In genomic region chr4:139329665-139330200, GRCh38 we compare ENCODE assay signal across 17 cellular contexts. TPM values are rescaled to one million over a fixed set of nuclear protein-coding genes. Genes with fewer than 3 reads are reported as not detected.
DNase-seq lines count a peak whose midpoint lies in the region; ATAC-seq and TF ChIP-seq lines count a peak whose summit lies in the region.
"Had no signal": no experiment of that assay in that cellular context is flagged by ENCODE, and none has a peak within 500 bp of the region (broad histone marks: within the 10 kb centered on the region; RNA-seq: fewer than 3 reads in every experiment).

No MANE protein-coding gene starts in this region.

- H3K27me3 ChIP-seq in CD4-positive, CD25-positive, alpha-beta regulatory T cell (ENCODE audit: control insufficient read depth, insufficient read depth, low read length), result no peaks in the 10 kb centered on the region
- H3K27me3 ChIP-seq in DOHH2 (ENCODE audit: control insufficient read depth, low read length), result no peaks in the 10 kb centered on the region
- H3K27me3 ChIP-seq: esophagus squamous epithelium, uterus had no signal

- H3K27me3 Mint-ChIP-seq in CD4-positive, CD25-positive, alpha-beta regulatory T cell, result no peaks in the 10 kb centered on the region
- H3K27me3 Mint-ChIP-seq in activated T-helper 17 cell treated with anti-CD3 and anti-CD28 coated beads, Interleukin-2, amount 50 U/mL, for 72 hours, result no peaks in the 10 kb centered on the region
- H3K27me3 Mint-ChIP-seq: activated CD4-positive, alpha-beta memory T cell treated with anti-CD3 and anti-CD28 coated beads, Interleukin-2, amount 10 ng/mL, durations not matched to agents 7 days and 5 days; naive B cell had no signal

- H3K27ac ChIP-seq in CD4-positive, CD25-positive, alpha-beta regulatory T cell (ENCODE audit: insufficient read depth, low read length, poor library complexity, severe bottlenecking), result no peak overlapping the region
- H3K27ac ChIP-seq in DOHH2 (ENCODE audit: low read depth, low read length), result peak overlapping the region; percentile 31
- H3K27ac ChIP-seq: esophagus squamous epithelium, uterus had no signal

- peak overlapping the region; percentile 30 for H3K4me3 ChIP-seq in CD4-positive, CD25-positive, alpha-beta regulatory T cell (ENCODE audit: low read depth, low read length)
- peak overlapping the region; percentile 21 for H3K4me3 ChIP-seq in DOHH2 (ENCODE audit: low read length)
- H3K4me3 ChIP-seq: esophagus squamous epithelium, lung, uterus had no signal

- no peaks in the 10 kb centered on the region for H3K9me3 ChIP-seq in CD4-positive, CD25-positive, alpha-beta regulatory T cell (ENCODE audit: control insufficient read depth in 2 of 2, low read length in 2 of 2)
- no peaks in the 10 kb centered on the region for H3K9me3 ChIP-seq in DOHH2 (ENCODE audit: control insufficient read depth, insufficient read depth, low read length)
- H3K9me3 ChIP-seq: esophagus squamous epithelium, uterus had no signal

- no peaks in the 10 kb centered on the region for H3K9me2 ChIP-seq in DOHH2 (replicated peaks; ENCODE audit: control insufficient read depth, low read length)

- no peak for ATAC-seq in CD4-positive, CD25-positive, alpha-beta regulatory T cell (ENCODE audit: low read depth in 2 of 2)
- no peak for ATAC-seq in activated T-helper 17 cell treated with anti-CD3 and anti-CD28 coated beads, Interleukin-2, amount 50 U/mL, for 72 hours (replicated peaks)
- no peak for ATAC-seq in HG03342 (IDR thresholded peaks at IDR 0.05; ENCODE audit: unreplicated experiment)
- ATAC-seq in GM21717 (IDR thresholded peaks at IDR 0.05; ENCODE audit: unreplicated experiment), result no peak
- ATAC-seq: activated T-cell treated with anti-CD3 and anti-CD28 coated beads, Interleukin-2, amount 50 U/mL, for 72 hours had no signal

- TF ChIP-seq CTCF in DOHH2 (IDR thresholded peaks at IDR 0.05; ENCODE audit: low read depth, low read length, poor library complexity, severe bottlenecking), result no peak

- peaks cover 30% of the 10 kb centered on the region for H3K36me3 Mint-ChIP-seq in CD4-positive, CD25-positive, alpha-beta regulatory T cell
- peaks cover 66% of the 10 kb centered on the region for H3K36me3 Mint-ChIP-seq in activated T-helper 17 cell treated with anti-CD3 and anti-CD28 coated beads, Interleukin-2, amount 50 U/mL, for 72 hours (ENCODE audit: low read depth)

- H3K4me3 Mint-ChIP-seq in CD4-positive, CD25-positive, alpha-beta regulatory T cell, result peak overlapping the region in 1 of 4 donors; percentile 62
- peak overlapping the region; percentile 11 for H3K4me3 Mint-ChIP-seq in activated T-helper 17 cell treated with anti-CD3 and anti-CD28 coated beads, Interleukin-2, amount 50 U/mL, for 72 hours
- H3K4me3 Mint-ChIP-seq: activated CD4-positive, alpha-beta memory T cell treated with anti-CD3 and anti-CD28 coated beads, Interleukin-2, amount 10 ng/mL, durations not matched to agents 7 days and 5 days; naive B cell had no signal

- H3K36me3 ChIP-seq in CD4-positive, CD25-positive, alpha-beta regulatory T cell (ENCODE audit: control insufficient read depth, insufficient read depth, low read length), result peaks cover 20% of the 10 kb centered on the region
- peaks cover 50% of the 10 kb centered on the region for H3K36me3 ChIP-seq in DOHH2 (ENCODE audit: control insufficient read depth, low read length)
- H3K36me3 ChIP-seq: uterus had no signal

- H3F3A ChIP-seq in DOHH2 (ENCODE audit: control insufficient read depth, insufficient read depth), result 0 out of 2 replicates have a peak, but pooled peaks cover 3% of the 10 kb centered on the region

- peaks cover 31 to 56% (median 46%) of the 10 kb centered on the region in 4 donors for H3K4me1 Mint-ChIP-seq in CD4-positive, CD25-positive, alpha-beta regulatory T cell
- H3K4me1 Mint-ChIP-seq in activated T-helper 17 cell treated with anti-CD3 and anti-CD28 coated beads, Interleukin-2, amount 50 U/mL, for 72 hours, result peaks cover 15% of the 10 kb centered on the region

- H3K9me3 Mint-ChIP-seq in CD4-positive, CD25-positive, alpha-beta regulatory T cell, result no peaks in the 10 kb centered on the region
- H3K9me3 Mint-ChIP-seq in activated T-helper 17 cell treated with anti-CD3 and anti-CD28 coated beads, Interleukin-2, amount 50 U/mL, for 72 hours, result no peaks in the 10 kb centered on the region
- H3K9me3 Mint-ChIP-seq: activated CD4-positive, alpha-beta memory T cell treated with anti-CD3 and anti-CD28 coated beads, Interleukin-2, amount 10 ng/mL, durations not matched to agents 7 days and 5 days; activated T-cell treated with anti-CD3 and anti-CD28 coated beads, Interleukin-2, amount 50 U/mL, for 72 hours had no signal

- H3K4me1 ChIP-seq in CD4-positive, CD25-positive, alpha-beta regulatory T cell (ENCODE audit: control insufficient read depth, insufficient read depth, low read length, poor library complexity, severe bottlenecking), result peaks cover 4% of the 10 kb centered on the region
- H3K4me1 ChIP-seq in DOHH2 (ENCODE audit: control insufficient read depth, low read length), result peaks cover 27% of the 10 kb centered on the region
- H3K4me1 ChIP-seq: uterus had no signal

- no peak for DNase-seq in CD4-positive, CD25-positive, alpha-beta regulatory T cell
- DNase-seq in iPS-NIHi7 (ENCODE audit: extremely low spot score) (peak; percentile 11), retina (no peak)
- DNase-seq: activated CD4-positive, alpha-beta memory T cell treated with anti-CD3 and anti-CD28 coated beads, Interleukin-2, amount 10 ng/mL, durations not matched to agents 7 days and 5 days; activated T-cell treated with anti-CD3 and anti-CD28 coated beads, Interleukin-2, amount 50 U/mL, for 72 hours; esophagus squamous epithelium; naive B cell; NCI-H1694; NCI-H226; NK-92 treated with Interleukin-12 subunit alpha and Interleukin-12 subunit beta, amount 100 ng/mL, for 24 hours; stimulated activated CD4-positive, alpha-beta T cell treated with anti-CD3 and anti-CD28 coated beads, Interleukin-1b, Interleukin-23, amount 100 ng/mL, for 48 hours; uterus had no signal

- peak overlapping the region; percentile 44 for H3K4me2 ChIP-seq in DOHH2 (ENCODE audit: low read length)

- H4K20me1 ChIP-seq in DOHH2 (ENCODE audit: control insufficient read depth, insufficient read depth, low read depth, low read length), result peaks cover 20% of the 10 kb centered on the region; the same call in 1 of the 2 replicates

- peak overlapping the region in 1 of 3 donors; percentile 64 for H3K27ac Mint-ChIP-seq in CD4-positive, CD25-positive, alpha-beta regulatory T cell
- H3K27ac Mint-ChIP-seq in activated T-helper 17 cell treated with anti-CD3 and anti-CD28 coated beads, Interleukin-2, amount 50 U/mL, for 72 hours, result peak overlapping the region; percentile 58
- H3K27ac Mint-ChIP-seq: activated CD4-positive, alpha-beta memory T cell treated with anti-CD3 and anti-CD28 coated beads, Interleukin-2, amount 10 ng/mL, durations not matched to agents 7 days and 5 days had no signal

- peaks cover 100% of the 10 kb centered on the region for H3K79me2 ChIP-seq in DOHH2 (ENCODE audit: control insufficient read depth, low read length)

RNA-seq across cellular contexts. Expression of gene NDUFC1, which starts 27.5 kb away (rescaled TPM):
- 23.2 TPM for total RNA-seq in CD4-positive, CD25-positive, alpha-beta regulatory T cell
- 100 to 1,000 TPM; 174 to 207 (median 191) TPM for polyA plus RNA-seq in CD4-positive, CD25-positive, alpha-beta regulatory T cell
- 10 to 100 TPM; 34.9 to 43.6 TPM for total RNA-seq in activated T-helper 17 cell treated with anti-CD3 and anti-CD28 coated beads, Interleukin-2, amount 50 U/mL, for 72 hours

RNA-seq across cellular contexts. Expression of gene NAA15, which starts 28.4 kb away (rescaled TPM):
- 48.8 TPM for total RNA-seq in CD4-positive, CD25-positive, alpha-beta regulatory T cell
- polyA plus RNA-seq in CD4-positive, CD25-positive, alpha-beta regulatory T cell, result 10 to 100 TPM; 32.5 to 46.8 (median 35.1) TPM
- total RNA-seq in activated T-helper 17 cell treated with anti-CD3 and anti-CD28 coated beads, Interleukin-2, amount 50 U/mL, for 72 hours, result 100 to 1,000 TPM in 1 of 2 donors, 10 to 100 TPM in 1; 54.2 to 106 TPM

RNA-seq across cellular contexts. Expression of gene MGARP, which starts 49.7 kb away (rescaled TPM):
- total RNA-seq in CD4-positive, CD25-positive, alpha-beta regulatory T cell, result 0.49 TPM
- polyA plus RNA-seq in CD4-positive, CD25-positive, alpha-beta regulatory T cell, result under 1 TPM in 3 of 4 donors, not detected in 1; 0.18 to 0.37 (median 0.37) TPM
- under 1 TPM in 1 of 2 donors, not detected in 1; 0.98 TPM for total RNA-seq in activated T-helper 17 cell treated with anti-CD3 and anti-CD28 coated beads, Interleukin-2, amount 50 U/mL, for 72 hours
- total RNA-seq: activated CD4-positive, alpha-beta memory T cell treated with anti-CD3 and anti-CD28 coated beads, Interleukin-2, amount 10 ng/mL, durations not matched to agents 7 days and 5 days; activated T-cell treated with anti-CD3 and anti-CD28 coated beads, Interleukin-2, amount 50 U/mL, for 72 hours had no signal
